Comparison of ENCODE assay signal across 2 cellular contexts in the genomic region with DNA sequence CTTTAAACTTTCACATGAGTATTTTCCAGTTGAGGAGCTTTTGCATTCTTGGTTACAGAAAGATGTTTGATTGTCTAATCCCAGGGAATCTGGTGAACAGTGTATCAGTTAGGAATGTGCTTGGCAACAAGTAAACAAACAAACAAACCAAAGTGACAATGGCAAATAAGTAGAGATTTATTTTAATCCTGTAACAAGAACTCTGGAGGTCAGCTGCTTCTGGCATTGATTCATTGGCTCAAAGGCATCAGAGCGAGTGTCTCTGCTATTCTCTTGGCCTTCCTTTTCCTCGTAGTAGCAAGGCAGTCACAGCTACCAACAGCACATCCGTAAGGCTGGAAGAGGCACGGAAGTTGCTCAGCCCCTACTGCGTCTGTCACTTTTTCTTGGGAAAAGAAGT.
TF ChIP-seq lines count a peak whose summit lies in the region.

No MANE protein-coding gene starts in this region.

TF ChIP-seq in liver, 16 proteins besides CTCF, POLR2A, EP300 and RAD21:
- TF ChIP-seq FOXA2 (IDR thresholded peaks at IDR 0.05) (no peak), FOXA1 (IDR thresholded peaks at IDR 0.05) (no peak), NR2F2 (IDR thresholded peaks at IDR 0.05) (peak; percentile 48)

TF ChIP-seq in HepG2, 621 proteins besides CTCF, POLR2A, EP300 and RAD21:
- TF ChIP-seq MXI1 (IDR thresholded peaks at IDR 0.05; ENCODE audit: borderline replicate concordance, low read depth, low read length) (no peak), ZNF230 (CRISPR knock-in tag; IDR thresholded peaks at IDR 0.05) (no peak), CREM (IDR thresholded peaks at IDR 0.05) (no peak), CREM (CRISPR knock-in tag; IDR thresholded peaks at IDR 0.05) (no peak), TEAD3 (CRISPR knock-in tag; optimal IDR thresholded peaks at IDR 0.05; ENCODE audit: borderline replicate concordance) (no peak), FOXO1 (CRISPR knock-in tag; IDR thresholded peaks at IDR 0.05) (no peak), HNF4A (CRISPR knock-in tag; IDR thresholded peaks at IDR 0.05) (no peak), TBX3 (IDR thresholded peaks at IDR 0.05; ENCODE audit: borderline replicate concordance) (no peak), RAD51 (IDR thresholded peaks at IDR 0.05; ENCODE audit: borderline replicate concordance) (no peak), WIZ (CRISPR knock-in tag; IDR thresholded peaks at IDR 0.05) (no peak)
- TF ChIP-seq, protein P1, sequence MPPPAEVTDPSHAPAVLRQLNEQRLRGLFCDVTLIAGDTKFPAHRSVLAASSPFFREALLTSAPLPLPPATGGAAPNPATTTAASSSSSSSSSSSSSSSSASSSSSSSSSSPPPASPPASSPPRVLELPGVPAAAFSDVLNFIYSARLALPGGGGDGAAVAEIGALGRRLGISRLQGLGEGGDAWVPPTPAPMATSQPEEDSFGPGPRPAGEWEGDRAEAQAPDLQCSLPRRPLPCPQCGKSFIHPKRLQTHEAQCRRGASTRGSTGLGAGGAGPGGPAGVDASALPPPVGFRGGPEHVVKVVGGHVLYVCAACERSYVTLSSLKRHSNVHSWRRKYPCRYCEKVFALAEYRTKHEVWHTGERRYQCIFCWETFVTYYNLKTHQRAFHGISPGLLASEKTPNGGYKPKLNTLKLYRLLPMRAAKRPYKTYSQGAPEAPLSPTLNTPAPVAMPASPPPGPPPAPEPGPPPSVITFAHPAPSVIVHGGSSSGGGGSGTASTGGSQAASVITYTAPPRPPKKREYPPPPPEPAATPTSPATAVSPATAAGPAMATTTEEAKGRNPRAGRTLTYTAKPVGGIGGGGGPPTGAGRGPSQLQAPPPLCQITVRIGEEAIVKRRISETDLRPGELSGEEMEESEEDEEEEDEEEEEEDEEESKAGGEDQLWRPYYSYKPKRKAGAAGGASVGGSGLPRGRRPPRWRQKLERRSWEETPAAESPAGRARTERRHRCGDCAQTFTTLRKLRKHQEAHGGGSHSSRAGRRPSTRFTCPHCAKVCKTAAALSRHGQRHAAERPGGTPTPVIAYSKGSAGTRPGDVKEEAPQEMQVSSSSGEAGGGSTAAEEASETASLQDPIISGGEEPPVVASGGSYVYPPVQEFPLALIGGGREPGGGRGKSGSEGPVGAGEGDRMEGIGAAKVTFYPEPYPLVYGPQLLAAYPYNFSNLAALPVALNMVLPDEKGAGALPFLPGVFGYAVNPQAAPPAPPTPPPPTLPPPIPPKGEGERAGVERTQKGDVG (CRISPR knock-in tag; IDR thresholded peaks at IDR 0.05; ENCODE audit: borderline replicate concordance): no peak
- TF ChIP-seq, protein P2, sequence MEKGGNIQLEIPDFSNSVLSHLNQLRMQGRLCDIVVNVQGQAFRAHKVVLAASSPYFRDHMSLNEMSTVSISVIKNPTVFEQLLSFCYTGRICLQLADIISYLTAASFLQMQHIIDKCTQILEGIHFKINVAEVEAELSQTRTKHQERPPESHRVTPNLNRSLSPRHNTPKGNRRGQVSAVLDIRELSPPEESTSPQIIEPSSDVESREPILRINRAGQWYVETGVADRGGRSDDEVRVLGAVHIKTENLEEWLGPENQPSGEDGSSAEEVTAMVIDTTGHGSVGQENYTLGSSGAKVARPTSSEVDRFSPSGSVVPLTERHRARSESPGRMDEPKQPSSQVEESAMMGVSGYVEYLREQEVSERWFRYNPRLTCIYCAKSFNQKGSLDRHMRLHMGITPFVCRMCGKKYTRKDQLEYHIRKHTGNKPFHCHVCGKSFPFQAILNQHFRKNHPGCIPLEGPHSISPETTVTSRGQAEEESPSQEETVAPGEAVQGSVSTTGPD (CRISPR knock-in tag; IDR thresholded peaks at IDR 0.05): no peak
- TF ChIP-seq, protein P3, sequence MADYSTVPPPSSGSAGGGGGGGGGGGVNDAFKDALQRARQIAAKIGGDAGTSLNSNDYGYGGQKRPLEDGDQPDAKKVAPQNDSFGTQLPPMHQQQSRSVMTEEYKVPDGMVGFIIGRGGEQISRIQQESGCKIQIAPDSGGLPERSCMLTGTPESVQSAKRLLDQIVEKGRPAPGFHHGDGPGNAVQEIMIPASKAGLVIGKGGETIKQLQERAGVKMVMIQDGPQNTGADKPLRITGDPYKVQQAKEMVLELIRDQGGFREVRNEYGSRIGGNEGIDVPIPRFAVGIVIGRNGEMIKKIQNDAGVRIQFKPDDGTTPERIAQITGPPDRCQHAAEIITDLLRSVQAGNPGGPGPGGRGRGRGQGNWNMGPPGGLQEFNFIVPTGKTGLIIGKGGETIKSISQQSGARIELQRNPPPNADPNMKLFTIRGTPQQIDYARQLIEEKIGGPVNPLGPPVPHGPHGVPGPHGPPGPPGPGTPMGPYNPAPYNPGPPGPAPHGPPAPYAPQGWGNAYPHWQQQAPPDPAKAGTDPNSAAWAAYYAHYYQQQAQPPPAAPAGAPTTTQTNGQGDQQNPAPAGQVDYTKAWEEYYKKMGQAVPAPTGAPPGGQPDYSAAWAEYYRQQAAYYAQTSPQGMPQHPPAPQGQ (CRISPR knock-in tag; IDR thresholded peaks at IDR 0.05; ENCODE audit: borderline replicate concordance): no peak
- TF ChIP-seq, protein P4, sequence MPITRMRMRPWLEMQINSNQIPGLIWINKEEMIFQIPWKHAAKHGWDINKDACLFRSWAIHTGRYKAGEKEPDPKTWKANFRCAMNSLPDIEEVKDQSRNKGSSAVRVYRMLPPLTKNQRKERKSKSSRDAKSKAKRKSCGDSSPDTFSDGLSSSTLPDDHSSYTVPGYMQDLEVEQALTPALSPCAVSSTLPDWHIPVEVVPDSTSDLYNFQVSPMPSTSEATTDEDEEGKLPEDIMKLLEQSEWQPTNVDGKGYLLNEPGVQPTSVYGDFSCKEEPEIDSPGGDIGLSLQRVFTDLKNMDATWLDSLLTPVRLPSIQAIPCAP (CRISPR knock-in tag; IDR thresholded peaks at IDR 0.05; ENCODE audit: low read depth): no peak
TF ChIP-seq in HepG2: peak in this region for 0.
